8 cellular contexts compared by ENCODE assay signal in genomic region chr14:105313381-105314286, GRCh38. TPM values are rescaled to one million over a fixed set of nuclear protein-coding genes. Genes with fewer than 3 reads are reported as not detected.
DNase-seq lines count a peak whose midpoint lies in the region; ATAC-seq, FAIRE-seq and TF ChIP-seq lines count a peak whose summit lies in the region.

No MANE protein-coding gene starts in this region.

- WGBS in right lobe of liver (ENCODE audit: insufficient coverage, low coverage, low lambda C conversion rate, missing lambda C conversion rate), result 35% methylated on average over 15 of the region's 48 CpGs
- 13% methylated on average over 48 of the region's 48 CpGs for WGBS in thymus

- CTCF ChIA-PET in Panc1 (lab: Charles Lee), result interaction anchor here (0.6 kb wide), 1 partner anchor 46 kb away, joined by 5 read pairs; no protein-coding TSS in a partner anchor

- no TSS peak for BruUV-seq in Panc1 (replicated peaks; lab: Mats Ljungman, UMichigan)

- H3K9me3 ChIP-seq in Panc1 (ENCODE audit: control insufficient read depth, insufficient read depth, low read depth, low read length), result no peaks in the 10 kb centered on the region
- H3K9me3 ChIP-seq in right lobe of liver, result no peaks in the 10 kb centered on the region
- no peaks in the 10 kb centered on the region for H3K9me3 ChIP-seq in thymus (ENCODE audit: control insufficient read depth)

- intact Hi-C loops in Panc1 (cut with micrococcal nuclease; ENCODE audit: unreplicated experiment), result no loop called here
- intact Hi-C loops in right lobe of liver (cut with DNase I), result no loop called here

- TF ChIP-seq CTCF in Panc1 (IDR thresholded peaks at IDR 0.05) (no peak), right lobe of liver (IDR thresholded peaks at IDR 0.05) (no peak)

- peaks cover 12% of the 10 kb centered on the region for H3K4me1 ChIP-seq in Panc1 (ENCODE audit: control insufficient read depth, insufficient read depth, low read length)
- peaks cover 0 to 16% (median 0%) of the 10 kb centered on the region in 4 donors for H3K4me1 ChIP-seq in right lobe of liver
- H3K4me1 ChIP-seq in thymus (ENCODE audit: control insufficient read depth, insufficient read depth, low read length), result peaks cover 7% of the 10 kb centered on the region

- H3K36me3 ChIP-seq in Panc1 (ENCODE audit: control insufficient read depth, insufficient read depth, low read length), result no peaks in the 10 kb centered on the region; the same call in 1 of the 2 replicates
- H3K36me3 ChIP-seq in right lobe of liver, result no peaks in the 10 kb centered on the region
- H3K36me3 ChIP-seq in thymus (ENCODE audit: control insufficient read depth, insufficient read depth), result no peaks in the 10 kb centered on the region

- no peak for TF ChIP-seq POLR2A in GM12891 (IDR thresholded peaks at IDR 0.05; ENCODE audit: low read depth, low read length)
- TF ChIP-seq POLR2A in right lobe of liver (IDR thresholded peaks at IDR 0.05), result no peak

- ATAC-seq in HG02798 (IDR thresholded peaks at IDR 0.05; ENCODE audit: poor library complexity, unreplicated experiment), result peak; percentile 2
- ATAC-seq in Panc1, result peak; percentile 38
- ATAC-seq in right lobe of liver, result peak; percentile 3 to 29 (median 20)
- no peak for ATAC-seq in HG02981 (IDR thresholded peaks at IDR 0.05; ENCODE audit: unreplicated experiment)

- peak; percentile 20 for FAIRE-seq in GM12891 (lab: Jason Lieb, UNC)

- POLR2A ChIA-PET in Panc1 (lab: Charles Lee), result interaction anchor here (0.5 to 1.2 kb wide), 2 partner anchors 12 kb away, joined by 3 read pairs; partner anchors contain the start of gene BRF1

- in situ Hi-C loops in Panc1 (cut with HindIII; ENCODE audit: low pct_unique_long_range_greater_than_20kb, low sequenced_read_pairs), result no loop called here

- peak overlapping the region; percentile 70 for H3K27ac ChIP-seq in Panc1 (ENCODE audit: low read length)
- peak overlapping the region; percentile 30 to 81 (median 55) for H3K27ac ChIP-seq in right lobe of liver
- peak overlapping the region; percentile 89 for H3K27ac ChIP-seq in thymus (ENCODE audit: low read depth)

- H3K27me3 ChIP-seq in Panc1 (ENCODE audit: control insufficient read depth, insufficient read depth, low read length), result no peaks in the 10 kb centered on the region
- no peaks in the 10 kb centered on the region for H3K27me3 ChIP-seq in right lobe of liver
- peaks cover 6% of the 10 kb centered on the region for H3K27me3 ChIP-seq in thymus (ENCODE audit: control insufficient read depth, insufficient read depth)

- H3K4me3 ChIP-seq in Panc1 (ENCODE audit: low read depth in 2 of 2, low read length in 2 of 2) (peak overlapping the region; percentile 39 to 41), right lobe of liver (peak overlapping the region; percentile 46 to 59 (median 59)), thymus (ENCODE audit: low read length) (peak overlapping the region; percentile 91)

- DNase-seq in GM12891 (ENCODE audit: insufficient read length, low spot score), result peak; percentile 52
- DNase-seq in Panc1 (ENCODE audit: low read depth, low spot score), result no peak
- DNase-seq in cerebellum (ENCODE audit: low spot score), result peak; percentile 23
- DNase-seq in right lobe of liver, result peak in 1 of 3 donors; percentile 49
- DNase-seq in AG20443 (ENCODE audit: low spot score), result no peak

TF ChIP-seq in GM12891, 5 proteins besides CTCF, POLR2A, EP300 and RAD21:
- TF ChIP-seq TAF1 (IDR thresholded peaks at IDR 0.05; ENCODE audit: low read depth, low read length) (no peak), POLR2AphosphoS5 (IDR thresholded peaks at IDR 0.05; ENCODE audit: low read depth, low read length) (no peak), SPI1 (IDR thresholded peaks at IDR 0.05; ENCODE audit: low read depth, low read length) (no peak), POU2F2 (IDR thresholded peaks at IDR 0.05; ENCODE audit: low read depth, low read length) (no peak), PAX5 (IDR thresholded peaks at IDR 0.05; ENCODE audit: insufficient read depth, low read length, severe bottlenecking) (no peak)

RNA-seq across cellular contexts. Expression of gene PACS2, which starts 0.9 kb away (rescaled TPM):
- polyA plus RNA-seq in GM12891 (2012; ENCODE audit: low read depth, missing spikeins), result 13.4 TPM
- total RNA-seq in Panc1 (2021; ENCODE audit: unreplicated experiment) (55.2 TPM), cerebellum (97.4 TPM), right lobe of liver (10 to 100 TPM; 19.8 to 26.7 (median 21.5) TPM)
- polyA plus RNA-seq in Panc1 (2012; ENCODE audit: insufficient read length), result 72.3 TPM
- polyA plus RNA-seq in thymus, result 64.6 TPM

RNA-seq across cellular contexts. Expression of gene BRF1, which starts 12.8 kb away (rescaled TPM):
- polyA plus RNA-seq in GM12891 (2012; ENCODE audit: low read depth, missing spikeins), result 11.1 TPM
- 25.0 TPM for total RNA-seq in Panc1 (2021; ENCODE audit: unreplicated experiment)
- polyA plus RNA-seq in Panc1 (2012; ENCODE audit: insufficient read length), result 23.6 TPM
- 70.0 TPM for total RNA-seq in cerebellum
- 10 to 100 TPM; 13.1 to 17.8 (median 16.2) TPM for total RNA-seq in right lobe of liver
- polyA plus RNA-seq in thymus, result 29.8 TPM

Comparison
In these comparisons a context has a peak if more than half of its experiments do, and no peak if none do; other contexts are left out.
1. DNase-seq: peak in GM12891 (single experiment) and cerebellum (single experiment); none in Panc1 (single experiment) and AG20443 (single experiment).
2. H3K4me3 ChIP-seq: peak in every context shown above with its lines; median percentile 91 in thymus; 59 in right lobe of liver; 40 in Panc1.
3. Peak in every context shown above with its lines, with median percentiles within 50 percentile points of each other: H3K27ac ChIP-seq.